Comparison of ENCODE assay signal across 9 cellular contexts in the genomic region with DNA sequence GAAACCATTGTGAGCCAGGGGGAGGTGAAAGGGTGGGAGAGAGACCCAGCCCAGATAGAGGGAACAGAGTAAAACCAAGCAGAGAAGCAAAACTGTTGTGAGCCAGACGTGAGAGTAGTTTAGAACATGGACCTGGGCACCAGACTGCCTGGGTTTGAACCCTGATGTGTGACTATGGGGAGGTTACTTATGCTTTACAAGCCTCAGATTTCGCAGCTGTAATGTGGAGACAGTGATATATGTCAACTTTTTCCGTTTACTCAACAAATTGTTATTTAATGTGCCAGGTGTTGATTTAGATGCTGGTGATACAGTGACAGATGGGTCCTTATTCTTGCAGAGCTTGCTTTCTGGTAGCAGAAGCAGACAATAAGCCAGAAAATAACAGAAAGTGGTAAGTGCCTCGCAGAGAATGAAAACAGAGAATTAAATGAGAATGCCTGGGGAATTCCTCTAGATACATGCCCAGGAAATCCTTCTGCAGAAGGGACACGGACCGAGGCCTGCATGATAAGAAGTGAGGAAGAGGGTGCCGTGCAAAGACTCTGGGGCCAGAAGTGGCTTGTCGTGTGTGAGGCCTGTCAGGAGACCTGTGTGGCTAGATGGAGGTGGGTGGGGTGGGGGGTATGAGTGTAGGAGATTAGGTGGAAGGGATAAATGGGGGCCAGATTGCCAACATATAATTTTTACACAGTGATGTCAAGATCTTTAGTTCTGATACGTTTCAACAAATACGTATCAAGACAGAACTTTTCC. TPM values are rescaled to one million over a fixed set of nuclear protein-coding genes. Genes with fewer than 3 reads are reported as not detected.
DNase-seq lines count a peak whose midpoint lies in the region; ATAC-seq and TF ChIP-seq lines count a peak whose summit lies in the region.
"Had no signal": no experiment of that assay in that cellular context is flagged by ENCODE, and none has a peak within 500 bp of the region (broad histone marks: within the 10 kb centered on the region; RNA-seq: fewer than 3 reads in every experiment).

No MANE protein-coding gene starts in this region.

- WGBS in thyroid gland, 2 donors, result 71 to 77% methylated on average over 10 of the region's 10 CpGs
- 47 to 66% methylated on average over 10 of the region's 10 CpGs for WGBS in sigmoid colon, 2 donors

- 0 out of 2 replicates have a peak, but pooled peaks cover 3% of the 10 kb centered on the region for H4K20me1 ChIP-seq in DND-41 (ENCODE audit: insufficient read depth, low read length)

- H3K4me1 Mint-ChIP-seq in activated CD4-positive, alpha-beta T cell treated with anti-CD3 and anti-CD28 coated beads, Interleukin-2, amount 10 ng/mL, durations not matched to agents 24 days and 14 days, result peaks cover 32% of the 10 kb centered on the region

- H3K27me3 ChIP-seq in DND-41 (ENCODE audit: insufficient read depth, low read length, poor library complexity) (no peaks in the 10 kb centered on the region), thyroid gland (no peaks in the 10 kb centered on the region), sigmoid colon (no peaks in the 10 kb centered on the region)

- DNase-seq in DND-41, result no peak
- peak; percentile 49 for DNase-seq in LHCN-M2 (ENCODE audit: low read depth)
- DNase-seq in cerebellum (ENCODE audit: low spot score), result peak; percentile 38
- DNase-seq in thyroid gland, result no peak
- DNase-seq in sigmoid colon, result no peak
- DNase-seq in retina, result no peak
- no peak for DNase-seq in activated CD4-positive, alpha-beta T cell treated with anti-CD3 and anti-CD28 coated beads, Interleukin-2, amount 10 ng/mL, durations not matched to agents 24 days and 14 days

- ATAC-seq in DND-41 (ENCODE audit: insufficient read depth, low read depth), result no peak
- peak; percentile 19 for ATAC-seq in GM21423 (IDR thresholded peaks at IDR 0.05; ENCODE audit: unreplicated experiment)

- no peak overlapping the region for H3K4me2 ChIP-seq in DND-41 (ENCODE audit: insufficient read depth, low read length)

- H3K4me3 Mint-ChIP-seq in activated CD4-positive, alpha-beta T cell treated with anti-CD3 and anti-CD28 coated beads, Interleukin-2, amount 10 ng/mL, durations not matched to agents 24 days and 14 days, result no peak overlapping the region

- TF ChIP-seq CTCF in DND-41 (IDR thresholded peaks at IDR 0.05; ENCODE audit: borderline replicate concordance, extremely low read depth, low read length, poor library complexity, severe bottlenecking) (no peak), thyroid gland (IDR thresholded peaks at IDR 0.05) (no peak), sigmoid colon (IDR thresholded peaks at IDR 0.05) (no peak)

- H3K27ac ChIP-seq in DND-41 (ENCODE audit: low read length) (peak overlapping the region; percentile 24; the same call in 1 of the 2 replicates), thyroid gland (peak overlapping the region; percentile 72 to 83 (median 82)), sigmoid colon (peak overlapping the region in 2 of 4 donors; percentile 41 to 55)

- H3K4me1 ChIP-seq in DND-41 (ENCODE audit: insufficient read depth, low read length), result peaks cover 18% of the 10 kb centered on the region
- peaks cover 32 to 39% of the 10 kb centered on the region in 2 donors for H3K4me1 ChIP-seq in thyroid gland
- peaks cover 0 to 42% (median 40%) of the 10 kb centered on the region in 4 donors for H3K4me1 ChIP-seq in sigmoid colon

- TF ChIP-seq POLR2A in thyroid gland (IDR thresholded peaks at IDR 0.05), result no peak
- TF ChIP-seq POLR2A in sigmoid colon (IDR thresholded peaks at IDR 0.05), result no peak

- no peak overlapping the region for H3K27ac Mint-ChIP-seq in activated CD4-positive, alpha-beta T cell treated with anti-CD3 and anti-CD28 coated beads, Interleukin-2, amount 10 ng/mL, durations not matched to agents 24 days and 14 days

- H2AFZ ChIP-seq in DND-41 (ENCODE audit: low read depth, low read length), result no peak overlapping the region

- H3K9ac ChIP-seq in DND-41 (ENCODE audit: low read depth, low read length), result 0 out of 2 replicates have a peak overlapping the region, but pooled peaks have one; percentile 8

- intact Hi-C loops in thyroid gland (cut with DNase I), result no loop called here
- intact Hi-C loops in sigmoid colon (cut with DNase I), result no loop called here
- intact Hi-C loops in activated CD4-positive, alpha-beta T cell treated with anti-CD3 and anti-CD28 coated beads, Interleukin-2, amount 10 ng/mL, durations not matched to agents 24 days and 14 days (cut with micrococcal nuclease), result loop anchor here (1.0 kb wide), 1 partner anchor 108 kb away; the partner anchor contains the start of gene RAB5A

- H3K36me3 Mint-ChIP-seq in activated CD4-positive, alpha-beta T cell treated with anti-CD3 and anti-CD28 coated beads, Interleukin-2, amount 10 ng/mL, durations not matched to agents 24 days and 14 days (ENCODE audit: low read depth), result peaks cover 15% of the 10 kb centered on the region

- H3K79me2 ChIP-seq in DND-41 (ENCODE audit: insufficient read depth, low read length), result peaks cover 3% of the 10 kb centered on the region; the same call in 1 of the 2 replicates

- no peak for TF ChIP-seq EP300 in sigmoid colon (IDR thresholded peaks at IDR 0.05)

- H3K4me3 ChIP-seq in DND-41 (ENCODE audit: low read depth in 1 of 2, low read length in 2 of 2) (no peak overlapping the region), thyroid gland (replicated peaks in 1 of 3) (no peak overlapping the region), sigmoid colon (no peak overlapping the region)

- H3K36me3 ChIP-seq in DND-41 (ENCODE audit: insufficient read depth, low read length) (no peaks in the 10 kb centered on the region), thyroid gland (no peaks in the 10 kb centered on the region), sigmoid colon (no peaks in the 10 kb centered on the region)

- H3K9me3 ChIP-seq in DND-41 (ENCODE audit: insufficient read depth, low read length, severe bottlenecking) (no peaks in the 10 kb centered on the region), thyroid gland (no peaks in the 10 kb centered on the region), sigmoid colon (no peaks in the 10 kb centered on the region)

- H3K9me3 Mint-ChIP-seq in activated CD4-positive, alpha-beta T cell treated with anti-CD3 and anti-CD28 coated beads, Interleukin-2, amount 10 ng/mL, durations not matched to agents 24 days and 14 days, result peaks cover 3% of the 10 kb centered on the region

- no peaks in the 10 kb centered on the region for H3K27me3 Mint-ChIP-seq in activated CD4-positive, alpha-beta T cell treated with anti-CD3 and anti-CD28 coated beads, Interleukin-2, amount 10 ng/mL, durations not matched to agents 24 days and 14 days

RNA-seq across cellular contexts. Expression of gene KAT2B, which starts 15.0 kb away (rescaled TPM):
- total RNA-seq in LHCN-M2 (2014; rRNA removed) (13.2 and 15.2 TPM in 2 replicates), cerebellum (38.2 TPM), thyroid gland (100 to 1,000 TPM in 1 of 4 donors, 10 to 100 TPM in 3; 57.2 to 122 (median 74.9) TPM), sigmoid colon (10 to 100 TPM; 27.2 to 49.2 (median 42.1) TPM)
- 3.1 TPM for polyA plus RNA-seq in LHCN-M2 (2012)
- 10 to 100 TPM; 10.8 to 18.7 (median 14.4) TPM for polyA plus RNA-seq in sigmoid colon
- total RNA-seq in activated CD4-positive, alpha-beta T cell treated with anti-CD3 and anti-CD28 coated beads, Interleukin-2, amount 10 ng/mL, durations not matched to agents 24 days and 14 days, result 23.3 and 27.9 TPM in 2 replicates

RNA-seq across cellular contexts. Expression of gene PP2D1, which starts 43.1 kb away (rescaled TPM):
- total RNA-seq in LHCN-M2 (2014; rRNA removed), result not detected in 2 replicates
- polyA plus RNA-seq in LHCN-M2 (2012), result not detected
- not detected for total RNA-seq in cerebellum
- not detected for total RNA-seq in thyroid gland
- total RNA-seq in sigmoid colon, result not detected
- polyA plus RNA-seq in sigmoid colon, result not detected
- total RNA-seq in activated CD4-positive, alpha-beta T cell treated with anti-CD3 and anti-CD28 coated beads, Interleukin-2, amount 10 ng/mL, durations not matched to agents 24 days and 14 days, result not detected in 2 replicates
- total RNA-seq: renal cortical epithelial cell had no signal

Comparison
In these comparisons a context has a peak if more than half of its experiments do, and no peak if none do; other contexts are left out.
1. DNase-seq: peak in LHCN-M2 (single experiment) and cerebellum (single experiment); none in DND-41 (single experiment), thyroid gland (0 of 2), sigmoid colon (single experiment), retina (single experiment) and activated CD4-positive, alpha-beta T cell treated with anti-CD3 and anti-CD28 coated beads, Interleukin-2, amount 10 ng/mL, durations not matched to agents 24 days and 14 days (single experiment).